21 cellular contexts compared by ENCODE assay signal in genomic region chr12:100688451-100688864, GRCh38.
A peak's percentile ranks its signal among the peaks of the same experiment; 100 is the strongest.
DNase-seq lines count a peak whose midpoint lies in the region; ATAC-seq and TF ChIP-seq lines count a peak whose summit lies in the region.
"Had no signal": no experiment of that assay in that cellular context is flagged by ENCODE, and none has a peak within 500 bp of the region (broad histone marks: within the 10 kb centered on the region; RNA-seq: fewer than 3 reads in every experiment).

No MANE protein-coding gene starts in this region.

- DNase-seq in EL (peak; percentile 29), NCI-H187 (lab: John Stamatoyannopoulos, UW) (peak; percentile 26 to 68), SK-MEL-5 (ENCODE audit: low read depth, low spot score) (peak; percentile 99), lower lobe of right lung (no peak), retina (no peak), T-helper 1 cell (no peak), medulla oblongata (ENCODE audit: extremely low spot score) (no peak), glutamatergic neuron (no peak)
- DNase-seq: activated CD4-positive, CD25-positive, alpha-beta regulatory T cell; activated T-cell treated with anti-CD3 and anti-CD28 coated beads, Interleukin-2, amount 50 U/mL, for 4 hours; AML-193; GDM1; MG63; NCI-H526; OCI-M1; pancreas; sigmoid colon had no signal

- no peaks in the 10 kb centered on the region for H3K27me3 Mint-ChIP-seq in glutamatergic neuron (ENCODE audit: unreplicated experiment)
- H3K27me3 Mint-ChIP-seq: stimulated activated memory B cell treated with anti-CD40 and anti-IgM and Interleukin-4, amounts not matched to agents 10 μg/mL and 1 μg/mL and 100 μg/mL, for 72 hours had no signal

- peak; percentile 32 for ATAC-seq in lower lobe of right lung
- ATAC-seq: activated T-cell treated with anti-CD3 and anti-CD28 coated beads, Interleukin-2, amount 50 U/mL, for 4 hours; natural killer cell treated with Interleukin-12 subunit alpha and Interleukin-12 subunit beta and Interleukin-15 and Interleukin-18, amount 100 ng/mL, for 72 hours; pancreas; stimulated activated memory B cell treated with anti-CD40 and anti-IgM and Interleukin-4, amounts not matched to agents 10 μg/mL and 1 μg/mL and 100 μg/mL, for 72 hours had no signal

- no peaks in the 10 kb centered on the region for H3K9me3 ChIP-seq in lower lobe of right lung
- H3K9me3 ChIP-seq: MG63, pancreas, sigmoid colon had no signal

- H3K36me3 Mint-ChIP-seq in glutamatergic neuron (ENCODE audit: unreplicated experiment): peaks cover 11% of the 10 kb centered on the region
- H3K36me3 Mint-ChIP-seq: activated naive CD4-positive, alpha-beta T cell treated with anti-CD3 and anti-CD28 coated beads, Interleukin-2, amount 50 U/mL, for 24 hours; stimulated activated memory B cell treated with anti-CD40 and anti-IgM and Interleukin-4, amounts not matched to agents 10 μg/mL and 1 μg/mL and 100 μg/mL, for 72 hours had no signal

- no peak for TF ChIP-seq CTCF in lower lobe of right lung (IDR thresholded peaks at IDR 0.05)
- TF ChIP-seq CTCF in glutamatergic neuron (IDR thresholded peaks at IDR 0.05; ENCODE audit: partially characterized antibody, unreplicated experiment): no peak

- H3K9me3 Mint-ChIP-seq in glutamatergic neuron (ENCODE audit: unreplicated experiment): peaks cover 7% of the 10 kb centered on the region

- H3K36me3 ChIP-seq in lower lobe of right lung: no peaks in the 10 kb centered on the region
- H3K36me3 ChIP-seq: MG63, pancreas, sigmoid colon had no signal

- no peak overlapping the region for H3K27ac ChIP-seq in lower lobe of right lung
- H3K27ac ChIP-seq: pancreas, sigmoid colon had no signal

- H3K4me1 Mint-ChIP-seq in glutamatergic neuron (ENCODE audit: low read depth, unreplicated experiment): no peaks in the 10 kb centered on the region
- H3K4me1 Mint-ChIP-seq: activated naive CD4-positive, alpha-beta T cell treated with anti-CD3 and anti-CD28 coated beads, Interleukin-2, amount 50 U/mL, for 24 hours; stimulated activated memory B cell treated with anti-CD40 and anti-IgM and Interleukin-4, amounts not matched to agents 10 μg/mL and 1 μg/mL and 100 μg/mL, for 72 hours had no signal

- H3K27me3 ChIP-seq in lower lobe of right lung (ENCODE audit: low read depth): peaks cover 6% of the 10 kb centered on the region
- H3K27me3 ChIP-seq: MG63, pancreas, sigmoid colon had no signal

- H3K27ac Mint-ChIP-seq in glutamatergic neuron (ENCODE audit: unreplicated experiment): no peak overlapping the region
- H3K27ac Mint-ChIP-seq: activated naive CD4-positive, alpha-beta T cell treated with anti-CD3 and anti-CD28 coated beads, Interleukin-2, amount 50 U/mL, for 24 hours; natural killer cell treated with Interleukin-12 subunit alpha and Interleukin-12 subunit beta and Interleukin-15 and Interleukin-18, amount 100 ng/mL, for 72 hours; stimulated activated memory B cell treated with anti-CD40 and anti-IgM and Interleukin-4, amounts not matched to agents 10 μg/mL and 1 μg/mL and 100 μg/mL, for 72 hours; T-helper 2 cell treated with Interferon-gamma antibody and Interleukin-4, amounts not matched to agents 5 μg/mL and 100 μg/mL, for 36 hours had no signal

- in situ Hi-C loops in SK-MEL-5 (cut with HindIII; ENCODE audit: low pct_unique_long_range_greater_than_20kb, low sequenced_read_pairs): no loop called here

- no peak overlapping the region for H3K4me3 Mint-ChIP-seq in glutamatergic neuron (ENCODE audit: unreplicated experiment)
- H3K4me3 Mint-ChIP-seq: activated naive CD4-positive, alpha-beta T cell treated with anti-CD3 and anti-CD28 coated beads, Interleukin-2, amount 50 U/mL, for 24 hours; activated T-cell treated with anti-CD3 and anti-CD28 coated beads, Interleukin-2, amount 50 U/mL, for 4 hours; natural killer cell treated with Interleukin-12 subunit alpha and Interleukin-12 subunit beta and Interleukin-15 and Interleukin-18, amount 100 ng/mL, for 72 hours; stimulated activated memory B cell treated with anti-CD40 and anti-IgM and Interleukin-4, amounts not matched to agents 10 μg/mL and 1 μg/mL and 100 μg/mL, for 72 hours; T-helper 2 cell treated with Interferon-gamma antibody and Interleukin-4, amounts not matched to agents 5 μg/mL and 100 μg/mL, for 36 hours had no signal

- no peak overlapping the region for H3K4me3 ChIP-seq in lower lobe of right lung
- H3K4me3 ChIP-seq: MG63, pancreas, sigmoid colon had no signal

- intact Hi-C loops in lower lobe of right lung (cut with DNase I): no loop called here

- no peaks in the 10 kb centered on the region for H3K4me1 ChIP-seq in lower lobe of right lung
- H3K4me1 ChIP-seq: pancreas, sigmoid colon had no signal

Comparison
In these comparisons a context has a peak if more than half of its experiments do, and no peak if none do; other contexts are left out.
1. DNase-seq: peak in EL (single experiment), NCI-H187 (2 of 2) and SK-MEL-5 (single experiment); none in lower lobe of right lung (single experiment), retina (single experiment), T-helper 1 cell (0 of 5), medulla oblongata (single experiment) and glutamatergic neuron (single experiment).